ENCODE assay signal across 11 cellular contexts in the genomic region with DNA sequence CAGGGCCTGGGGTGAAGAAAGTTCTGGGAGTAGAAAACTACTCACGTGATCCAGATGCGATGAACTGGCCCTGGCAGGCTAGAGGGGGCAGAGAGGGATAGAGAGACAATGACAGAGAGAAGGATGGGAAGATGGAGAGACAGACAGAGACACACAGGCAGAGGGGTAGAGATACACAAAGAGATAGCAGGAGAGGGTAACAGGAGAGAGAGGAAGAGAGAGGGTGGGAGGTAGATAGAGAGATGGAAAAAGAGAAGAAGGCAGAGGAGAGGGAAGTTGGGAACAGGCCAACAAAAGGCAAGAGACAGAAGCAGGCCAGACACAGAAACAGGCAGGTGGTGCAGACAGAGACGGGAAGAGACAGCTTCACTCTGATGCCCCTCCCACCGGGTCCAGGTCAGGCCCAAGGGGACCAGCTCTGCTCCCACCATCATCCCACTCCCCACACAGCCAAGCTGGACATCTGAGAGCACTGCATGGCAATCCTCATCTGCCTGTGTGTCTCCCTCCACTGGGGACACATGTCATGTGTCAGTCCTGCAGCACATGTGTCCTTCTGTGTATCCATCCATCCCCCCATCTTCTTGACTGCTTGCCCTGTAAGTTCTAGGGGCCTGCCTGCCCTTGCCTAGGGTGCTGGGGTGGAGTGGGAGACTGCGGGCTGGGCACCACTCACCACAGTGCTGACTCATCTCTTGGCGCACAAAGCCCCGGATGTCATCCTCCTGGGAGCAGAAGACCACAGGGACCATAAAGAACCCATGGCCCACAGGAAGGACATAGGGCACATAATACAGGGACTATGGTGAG. TPM values are rescaled to one million over a fixed set of nuclear protein-coding genes. Genes with fewer than 3 reads are reported as not detected.
DNase-seq lines count a peak whose midpoint lies in the region; TF ChIP-seq lines count a peak whose summit lies in the region.
"Had no signal": no experiment of that assay in that cellular context is flagged by ENCODE, and none has a peak within 500 bp of the region (broad histone marks: within the 10 kb centered on the region; RNA-seq: fewer than 3 reads in every experiment).

No MANE protein-coding gene starts in this region.

- H3K79me2 ChIP-seq in ACC112 (ENCODE audit: control insufficient read depth, insufficient read depth, low read length, unreplicated experiment) (no peaks in the 10 kb centered on the region), fibroblast of lung (ENCODE audit: control insufficient read depth, insufficient read depth, low read length) (no peaks in the 10 kb centered on the region), mesendoderm (ENCODE audit: control insufficient read depth, insufficient read depth, low read length) (no peaks in the 10 kb centered on the region)
- H3K79me2 ChIP-seq: parathyroid adenoma had no signal

- H3K9ac ChIP-seq in fibroblast of lung (ENCODE audit: insufficient read depth, low read length) (no peak overlapping the region), mesendoderm (ENCODE audit: low read length) (no peak overlapping the region)
- H3K9ac ChIP-seq: parathyroid adenoma had no signal

- H3K18ac ChIP-seq in mesendoderm (ENCODE audit: low read length): no peak overlapping the region

- H3K4me3 ChIP-seq in ACC112 (ENCODE audit: low read depth, low read length): no peak overlapping the region
- H3K4me3 ChIP-seq in fibroblast of lung (replicated peaks in 1 of 4; ENCODE audit: control extremely low read depth in 1 of 4, insufficient read depth in 1 of 4, low read depth in 3 of 4, low read length in 4 of 4): no peak overlapping the region
- H3K4me3 ChIP-seq in mesendoderm (ENCODE audit: low read length): no peak overlapping the region

- no peak overlapping the region for H3K23ac ChIP-seq in mesendoderm (ENCODE audit: low read length)

- H3K9me3 ChIP-seq in fibroblast of lung (ENCODE audit: control insufficient read depth, insufficient read depth, low read depth, low read length): no peaks in the 10 kb centered on the region

- no peak overlapping the region for H3K56ac ChIP-seq in mesendoderm (ENCODE audit: low read length)

- H4K20me1 ChIP-seq in fibroblast of lung (ENCODE audit: control insufficient read depth, extremely low read depth, insufficient read depth, low read length): no peaks in the 10 kb centered on the region

- H3K36me3 ChIP-seq in ACC112 (ENCODE audit: insufficient read depth, low read length) (no peaks in the 10 kb centered on the region), fibroblast of lung (ENCODE audit: control insufficient read depth, insufficient read depth, low read length) (peaks cover 8% of the 10 kb centered on the region), mesendoderm (ENCODE audit: control insufficient read depth, insufficient read depth, low read length) (no peaks in the 10 kb centered on the region)

- no peaks in the 10 kb centered on the region for H3K27me3 ChIP-seq in ACC112 (ENCODE audit: insufficient read depth, low read length)
- no peaks in the 10 kb centered on the region for H3K27me3 ChIP-seq in fibroblast of lung (ENCODE audit: control insufficient read depth, insufficient read depth, low read length)
- no peaks in the 10 kb centered on the region for H3K27me3 ChIP-seq in mesendoderm (ENCODE audit: insufficient read depth, low read length, poor library complexity)

- H3K79me1 ChIP-seq in mesendoderm (ENCODE audit: low read length): no peaks in the 10 kb centered on the region

- H4K5ac ChIP-seq in mesendoderm (ENCODE audit: low read length): no peak overlapping the region

- no peak overlapping the region for H3K4ac ChIP-seq in mesendoderm (ENCODE audit: low read depth, low read length)

- no peak overlapping the region for H2BK120ac ChIP-seq in mesendoderm (ENCODE audit: low read depth, low read length)

- H3K4me2 ChIP-seq in fibroblast of lung (ENCODE audit: extremely low read depth, insufficient read depth, low read length) (no peak overlapping the region), mesendoderm (ENCODE audit: low read length) (no peak overlapping the region)

- no CpG with 5 or more reads among the region's 7 CpGs for WGBS in mesendoderm (ENCODE audit: extremely low coverage, insufficient coverage, low lambda C conversion rate)

- H4K8ac ChIP-seq in mesendoderm (ENCODE audit: low read depth, low read length): no peak overlapping the region

- no peak overlapping the region for H2AK5ac ChIP-seq in mesendoderm (ENCODE audit: low read length)

- H3K27ac ChIP-seq in ACC112 (ENCODE audit: low read depth, low read length) (peak overlapping the region; percentile 44), fibroblast of lung (ENCODE audit: insufficient read depth, low read length) (no peak overlapping the region), mesendoderm (ENCODE audit: low read depth, low read length) (no peak overlapping the region)
- H3K27ac ChIP-seq: parathyroid adenoma had no signal

- TF ChIP-seq CTCF in fibroblast of lung (conservative IDR thresholded peaks at IDR 0.05 in 1 of 2, IDR thresholded peaks at IDR 0.05 in 1 of 2; ENCODE audit: low read depth in 1 of 2, low read length in 2 of 2): no peak

- H2AFZ ChIP-seq in ACC112 (ENCODE audit: low read length, unreplicated experiment) (no peak overlapping the region), fibroblast of lung (ENCODE audit: low read length) (no peak overlapping the region)
- H2AFZ ChIP-seq: parathyroid adenoma had no signal

- DNase-seq in H4 (ENCODE audit: low spot score): peak; percentile 66
- peak; percentile 94 for DNase-seq in SW480 (ENCODE audit: low spot score)
- peak; percentile 73 to 78 for DNase-seq in fibroblast of lung (ENCODE audit: low read depth in 2 of 2)
- no peak for DNase-seq in mesendoderm
- DNase-seq in cerebellar nuclear complex (lab: John Stamatoyannopoulos, UW): no peak
- DNase-seq in NCI-H2107 (lab: John Stamatoyannopoulos, UW): no peak
- no peak for DNase-seq in DMS153 (lab: John Stamatoyannopoulos, UW)
- DNase-seq: NCI-H1105 had no signal

- H2BK15ac ChIP-seq in mesendoderm (replicated peaks; ENCODE audit: low read depth): no peak overlapping the region

- peaks cover 56% of the 10 kb centered on the region for H3K4me1 ChIP-seq in ACC112 (ENCODE audit: control insufficient read depth, insufficient read depth, low read length, unreplicated experiment)
- H3K4me1 ChIP-seq in fibroblast of lung (ENCODE audit: control insufficient read depth, extremely low read depth, insufficient read depth, low read length): peaks cover 24% of the 10 kb centered on the region
- no peaks in the 10 kb centered on the region for H3K4me1 ChIP-seq in mesendoderm (ENCODE audit: control insufficient read depth, low read depth, low read length)

- H2BK5ac ChIP-seq in mesendoderm (ENCODE audit: low read length): no peak overlapping the region

RNA-seq across cellular contexts. Expression of gene UCN2, which starts 2.2 kb away (rescaled TPM):
- total RNA-seq in H4 (2014; rRNA removed; shearing (Covaris generic)): 0.29 and 0.56 TPM in 2 replicates
- total RNA-seq in fibroblast of lung: 0.26 and 0.66 TPM in 2 replicates
- polyA plus RNA-seq in fibroblast of lung: 0.07 and 0.27 TPM in 2 replicates
- polyA plus RNA-seq in fibroblast of lung (2012): 0.32 and 0.40 TPM in 2 replicates
- polyA minus RNA-seq in fibroblast of lung (ENCODE audit: low replicate concordance): 3.8 TPM in 1 of 2 replicates, not detected in the other
- polyA plus RNA-seq in mesendoderm (2013, experiment 1 of 2): 0.11 TPM
- 0.17 TPM for polyA plus RNA-seq in mesendoderm (2013, experiment 2 of 2)
- total RNA-seq: subcutaneous adipose tissue had no signal

RNA-seq across cellular contexts. Expression of gene PFKFB4, which starts 9.2 kb away (rescaled TPM):
- total RNA-seq in H4 (2014; rRNA removed; shearing (Covaris generic)): 4.8 and 5.2 TPM in 2 replicates
- total RNA-seq in fibroblast of lung: 6.7 and 12.2 TPM in 2 replicates
- 4.9 and 9.3 TPM in 2 replicates for polyA plus RNA-seq in fibroblast of lung
- 4.8 and 7.8 TPM in 2 replicates for polyA plus RNA-seq in fibroblast of lung (2012)
- 11.7 and 16.5 TPM in 2 replicates for polyA minus RNA-seq in fibroblast of lung (ENCODE audit: low replicate concordance)
- 3.7 TPM for polyA plus RNA-seq in mesendoderm (2013, experiment 1 of 2)
- polyA plus RNA-seq in mesendoderm (2013, experiment 2 of 2): 4.3 TPM

RNA-seq across cellular contexts. Expression of gene COL7A1, which starts 29.3 kb away (rescaled TPM):
- total RNA-seq in H4 (2014; rRNA removed; shearing (Covaris generic)): 6.8 and 7.0 TPM in 2 replicates
- 15.9 and 36.7 TPM in 2 replicates for total RNA-seq in fibroblast of lung
- polyA plus RNA-seq in fibroblast of lung: 3.4 and 3.6 TPM in 2 replicates
- 14.5 and 16.0 TPM in 2 replicates for polyA plus RNA-seq in fibroblast of lung (2012)
- 23.6 and 24.3 TPM in 2 replicates for polyA minus RNA-seq in fibroblast of lung (ENCODE audit: low replicate concordance)
- 2.7 TPM for polyA plus RNA-seq in mesendoderm (2013, experiment 1 of 2)
- 2.5 TPM for polyA plus RNA-seq in mesendoderm (2013, experiment 2 of 2)

RNA-seq across cellular contexts. Expression of gene UQCRC1, which starts 43.6 kb away (rescaled TPM):
- 171 and 176 TPM in 2 replicates for total RNA-seq in H4 (2014; rRNA removed; shearing (Covaris generic))
- 294 and 366 TPM in 2 replicates for total RNA-seq in fibroblast of lung
- 226 and 289 TPM in 2 replicates for polyA plus RNA-seq in fibroblast of lung
- polyA plus RNA-seq in fibroblast of lung (2012): 236 and 297 TPM in 2 replicates
- polyA minus RNA-seq in fibroblast of lung (ENCODE audit: low replicate concordance): 1,337 and 1,368 TPM in 2 replicates
- 146 TPM for polyA plus RNA-seq in mesendoderm (2013, experiment 1 of 2)
- polyA plus RNA-seq in mesendoderm (2013, experiment 2 of 2): 152 TPM

RNA-seq across cellular contexts. Expression of gene TMEM89, which starts 55.8 kb away (rescaled TPM):
- total RNA-seq in H4 (2014; rRNA removed; shearing (Covaris generic)): not detected in 2 replicates
- not detected in 2 replicates for total RNA-seq in fibroblast of lung
- not detected in 2 replicates for polyA plus RNA-seq in fibroblast of lung
- polyA plus RNA-seq in fibroblast of lung (2012): not detected in 2 replicates
- polyA minus RNA-seq in fibroblast of lung (ENCODE audit: low replicate concordance): not detected in 2 replicates
- 0.08 TPM for polyA plus RNA-seq in mesendoderm (2013, experiment 1 of 2)
- polyA plus RNA-seq in mesendoderm (2013, experiment 2 of 2): 0.21 TPM
- total RNA-seq: subcutaneous adipose tissue had no signal

Comparison
In these comparisons a context has a peak if more than half of its experiments do, and no peak if none do; other contexts are left out.
1. DNase-seq: peak in H4 (single experiment), SW480 (single experiment) and fibroblast of lung (2 of 2); none in mesendoderm (single experiment), cerebellar nuclear complex (0 of 2), NCI-H2107 (single experiment) and DMS153 (single experiment).